1 cellular context compared by ENCODE assay signal in genomic region chr1:101257500-101258325, GRCh38.
A peak's percentile ranks its signal among the peaks of the same experiment; 100 is the strongest.
TF ChIP-seq lines count a peak whose summit lies in the region.

No MANE protein-coding gene starts in this region.

TF ChIP-seq in K562, 482 proteins besides CTCF, POLR2A, EP300 and RAD21 (continued from another document and continues in another):
- TF ChIP-seq SIN3A (IDR thresholded peaks at IDR 0.05; ENCODE audit: borderline replicate concordance in 2 of 2, control insufficient read depth in 1 of 2, low read depth in 2 of 2, low read length in 2 of 2) = no peak
- no peak for TF ChIP-seq IRF9 (tag; IDR thresholded peaks at IDR 0.05)
- TF ChIP-seq COPS2 (conservative IDR thresholded peaks at IDR 0.05) = no peak
- no peak for TF ChIP-seq ZFP91 (CRISPR knock-in tag; IDR thresholded peaks at IDR 0.05)
- TF ChIP-seq SREBF2 (CRISPR knock-in tag; IDR thresholded peaks at IDR 0.05) = no peak
- peak in 1 of 2 experiments; percentile 79; a peak in 3 of 4 replicates for TF ChIP-seq RCOR1 (IDR thresholded peaks at IDR 0.05; ENCODE audit: borderline replicate concordance in 1 of 2, low read depth in 2 of 2, low read length in 2 of 2)
- no peak for TF ChIP-seq ZNF263 (CRISPR knock-in tag; IDR thresholded peaks at IDR 0.05; ENCODE audit: borderline replicate concordance)
- no peak for TF ChIP-seq SNIP1 (IDR thresholded peaks at IDR 0.05; ENCODE audit: low read depth)
- TF ChIP-seq DLX4 (CRISPR knock-in tag; IDR thresholded peaks at IDR 0.05) = no peak
- no peak for TF ChIP-seq EWSR1 (IDR thresholded peaks at IDR 0.05; ENCODE audit: borderline replicate concordance, low read depth, partially characterized antibody)
- TF ChIP-seq, protein P1, sequence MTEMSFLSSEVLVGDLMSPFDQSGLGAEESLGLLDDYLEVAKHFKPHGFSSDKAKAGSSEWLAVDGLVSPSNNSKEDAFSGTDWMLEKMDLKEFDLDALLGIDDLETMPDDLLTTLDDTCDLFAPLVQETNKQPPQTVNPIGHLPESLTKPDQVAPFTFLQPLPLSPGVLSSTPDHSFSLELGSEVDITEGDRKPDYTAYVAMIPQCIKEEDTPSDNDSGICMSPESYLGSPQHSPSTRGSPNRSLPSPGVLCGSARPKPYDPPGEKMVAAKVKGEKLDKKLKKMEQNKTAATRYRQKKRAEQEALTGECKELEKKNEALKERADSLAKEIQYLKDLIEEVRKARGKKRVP (CRISPR knock-in tag; IDR thresholded peaks at IDR 0.05) = no peak
- TF ChIP-seq MITF (IDR thresholded peaks at IDR 0.05) = no peak
- TF ChIP-seq, protein P2, sequence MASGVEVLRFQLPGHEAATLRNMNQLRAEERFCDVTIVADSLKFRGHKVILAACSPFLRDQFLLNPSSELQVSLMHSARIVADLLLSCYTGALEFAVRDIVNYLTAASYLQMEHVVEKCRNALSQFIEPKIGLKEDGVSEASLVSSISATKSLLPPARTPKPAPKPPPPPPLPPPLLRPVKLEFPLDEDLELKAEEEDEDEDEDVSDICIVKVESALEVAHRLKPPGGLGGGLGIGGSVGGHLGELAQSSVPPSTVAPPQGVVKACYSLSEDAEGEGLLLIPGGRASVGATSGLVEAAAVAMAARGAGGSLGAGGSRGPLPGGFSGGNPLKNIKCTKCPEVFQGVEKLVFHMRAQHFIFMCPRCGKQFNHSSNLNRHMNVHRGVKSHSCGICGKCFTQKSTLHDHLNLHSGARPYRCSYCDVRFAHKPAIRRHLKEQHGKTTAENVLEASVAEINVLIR (CRISPR knock-in tag; IDR thresholded peaks at IDR 0.05) = no peak
- TF ChIP-seq, protein P3, sequence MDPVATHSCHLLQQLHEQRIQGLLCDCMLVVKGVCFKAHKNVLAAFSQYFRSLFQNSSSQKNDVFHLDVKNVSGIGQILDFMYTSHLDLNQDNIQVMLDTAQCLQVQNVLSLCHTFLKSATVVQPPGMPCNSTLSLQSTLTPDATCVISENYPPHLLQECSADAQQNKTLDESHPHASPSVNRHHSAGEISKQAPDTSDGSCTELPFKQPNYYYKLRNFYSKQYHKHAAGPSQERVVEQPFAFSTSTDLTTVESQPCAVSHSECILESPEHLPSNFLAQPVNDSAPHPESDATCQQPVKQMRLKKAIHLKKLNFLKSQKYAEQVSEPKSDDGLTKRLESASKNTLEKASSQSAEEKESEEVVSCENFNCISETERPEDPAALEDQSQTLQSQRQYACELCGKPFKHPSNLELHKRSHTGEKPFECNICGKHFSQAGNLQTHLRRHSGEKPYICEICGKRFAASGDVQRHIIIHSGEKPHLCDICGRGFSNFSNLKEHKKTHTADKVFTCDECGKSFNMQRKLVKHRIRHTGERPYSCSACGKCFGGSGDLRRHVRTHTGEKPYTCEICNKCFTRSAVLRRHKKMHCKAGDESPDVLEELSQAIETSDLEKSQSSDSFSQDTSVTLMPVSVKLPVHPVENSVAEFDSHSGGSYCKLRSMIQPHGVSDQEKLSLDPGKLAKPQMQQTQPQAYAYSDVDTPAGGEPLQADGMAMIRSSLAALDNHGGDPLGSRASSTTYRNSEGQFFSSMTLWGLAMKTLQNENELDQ (CRISPR knock-in tag; IDR thresholded peaks at IDR 0.05; ENCODE audit: borderline replicate concordance) = no peak
- no peak for TF ChIP-seq PTBP1 (IDR thresholded peaks at IDR 0.05; ENCODE audit: low read depth, low read length)
- TF ChIP-seq ZNF766 (CRISPR knock-in tag; conservative IDR thresholded peaks at IDR 0.05) = peak; percentile 29; the same call in 1 of the 2 replicates
- no peak for TF ChIP-seq ZNF431 (CRISPR knock-in tag; IDR thresholded peaks at IDR 0.05)
- TF ChIP-seq RFX7 (CRISPR knock-in tag; IDR thresholded peaks at IDR 0.05) = no peak
- peak; percentile 49; the same call in 1 of the 2 replicates for TF ChIP-seq TAL1 (IDR thresholded peaks at IDR 0.05)
- no peak for TF ChIP-seq CREB5 (CRISPR knock-in tag; IDR thresholded peaks at IDR 0.05)
- TF ChIP-seq ZNF778 (CRISPR knock-in tag; IDR thresholded peaks at IDR 0.05) = no peak
- TF ChIP-seq, protein P4, sequence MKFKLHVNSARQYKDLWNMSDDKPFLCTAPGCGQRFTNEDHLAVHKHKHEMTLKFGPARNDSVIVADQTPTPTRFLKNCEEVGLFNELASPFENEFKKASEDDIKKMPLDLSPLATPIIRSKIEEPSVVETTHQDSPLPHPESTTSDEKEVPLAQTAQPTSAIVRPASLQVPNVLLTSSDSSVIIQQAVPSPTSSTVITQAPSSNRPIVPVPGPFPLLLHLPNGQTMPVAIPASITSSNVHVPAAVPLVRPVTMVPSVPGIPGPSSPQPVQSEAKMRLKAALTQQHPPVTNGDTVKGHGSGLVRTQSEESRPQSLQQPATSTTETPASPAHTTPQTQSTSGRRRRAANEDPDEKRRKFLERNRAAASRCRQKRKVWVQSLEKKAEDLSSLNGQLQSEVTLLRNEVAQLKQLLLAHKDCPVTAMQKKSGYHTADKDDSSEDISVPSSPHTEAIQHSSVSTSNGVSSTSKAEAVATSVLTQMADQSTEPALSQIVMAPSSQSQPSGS (CRISPR knock-in tag; IDR thresholded peaks at IDR 0.05) = no peak
- TF ChIP-seq TFAM (CRISPR knock-in tag; conservative IDR thresholded peaks at IDR 0.05) = no peak
- TF ChIP-seq ZNF699 (CRISPR knock-in tag; IDR thresholded peaks at IDR 0.05; ENCODE audit: insufficient replicate concordance) = no peak
- no peak for TF ChIP-seq ZNF311 (CRISPR knock-in tag; IDR thresholded peaks at IDR 0.05)
- no peak for TF ChIP-seq FOS (IDR thresholded peaks at IDR 0.05; ENCODE audit: extremely low read depth, insufficient read length)
- TF ChIP-seq, protein P5, sequence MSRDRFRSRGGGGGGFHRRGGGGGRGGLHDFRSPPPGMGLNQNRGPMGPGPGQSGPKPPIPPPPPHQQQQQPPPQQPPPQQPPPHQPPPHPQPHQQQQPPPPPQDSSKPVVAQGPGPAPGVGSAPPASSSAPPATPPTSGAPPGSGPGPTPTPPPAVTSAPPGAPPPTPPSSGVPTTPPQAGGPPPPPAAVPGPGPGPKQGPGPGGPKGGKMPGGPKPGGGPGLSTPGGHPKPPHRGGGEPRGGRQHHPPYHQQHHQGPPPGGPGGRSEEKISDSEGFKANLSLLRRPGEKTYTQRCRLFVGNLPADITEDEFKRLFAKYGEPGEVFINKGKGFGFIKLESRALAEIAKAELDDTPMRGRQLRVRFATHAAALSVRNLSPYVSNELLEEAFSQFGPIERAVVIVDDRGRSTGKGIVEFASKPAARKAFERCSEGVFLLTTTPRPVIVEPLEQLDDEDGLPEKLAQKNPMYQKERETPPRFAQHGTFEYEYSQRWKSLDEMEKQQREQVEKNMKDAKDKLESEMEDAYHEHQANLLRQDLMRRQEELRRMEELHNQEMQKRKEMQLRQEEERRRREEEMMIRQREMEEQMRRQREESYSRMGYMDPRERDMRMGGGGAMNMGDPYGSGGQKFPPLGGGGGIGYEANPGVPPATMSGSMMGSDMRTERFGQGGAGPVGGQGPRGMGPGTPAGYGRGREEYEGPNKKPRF (IDR thresholded peaks at IDR 0.05; ENCODE audit: low read depth, low read length) = no peak
- no peak for TF ChIP-seq CREB1 (IDR thresholded peaks at IDR 0.05)
- TF ChIP-seq CREB1 (CRISPR knock-in tag; IDR thresholded peaks at IDR 0.05) = no peak
- no peak for TF ChIP-seq NFE2L1 (tag; IDR thresholded peaks at IDR 0.05; ENCODE audit: borderline replicate concordance, low read depth)
- TF ChIP-seq, protein P6, sequence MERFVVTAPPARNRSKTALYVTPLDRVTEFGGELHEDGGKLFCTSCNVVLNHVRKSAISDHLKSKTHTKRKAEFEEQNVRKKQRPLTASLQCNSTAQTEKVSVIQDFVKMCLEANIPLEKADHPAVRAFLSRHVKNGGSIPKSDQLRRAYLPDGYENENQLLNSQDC (CRISPR knock-in tag; IDR thresholded peaks at IDR 0.05) = no peak
- TF ChIP-seq HIVEP1 (CRISPR knock-in tag; IDR thresholded peaks at IDR 0.05) = no peak
- peak; percentile 74 for TF ChIP-seq ARID1B (IDR thresholded peaks at IDR 0.05)
- TF ChIP-seq TEAD1 (CRISPR knock-in tag; IDR thresholded peaks at IDR 0.05) = no peak; a peak in 1 of 4 replicates
- no peak for TF ChIP-seq GMEB1 (CRISPR knock-in tag; IDR thresholded peaks at IDR 0.05)
- TF ChIP-seq ZFX (CRISPR knock-in tag; IDR thresholded peaks at IDR 0.05) = no peak
- no peak for TF ChIP-seq ETV6 (IDR thresholded peaks at IDR 0.05; ENCODE audit: borderline replicate concordance in 1 of 2, low read depth in 2 of 2, low read length in 1 of 2)
- TF ChIP-seq ETV6 (CRISPR knock-in tag; IDR thresholded peaks at IDR 0.05; ENCODE audit: borderline replicate concordance) = no peak
- no peak for TF ChIP-seq ZNF282 (CRISPR knock-in tag; IDR thresholded peaks at IDR 0.05)
- no peak for TF ChIP-seq GTF2A2 (tag; IDR thresholded peaks at IDR 0.05)
- TF ChIP-seq ZNF24 (IDR thresholded peaks at IDR 0.05) = no peak
- TF ChIP-seq SLC30A9 (CRISPR knock-in tag; IDR thresholded peaks at IDR 0.05) = no peak
- TF ChIP-seq NR2C1 (IDR thresholded peaks at IDR 0.05) = no peak
- TF ChIP-seq NR2C1 (tag; IDR thresholded peaks at IDR 0.05) = no peak
- no peak for TF ChIP-seq SMARCB1 (IDR thresholded peaks at IDR 0.05; ENCODE audit: insufficient read length, low read depth)
- no peak for TF ChIP-seq ZNF41 (CRISPR knock-in tag; conservative IDR thresholded peaks at IDR 0.05)
- TF ChIP-seq NFRKB (IDR thresholded peaks at IDR 0.05; ENCODE audit: low read depth) = no peak
